Comparison of ENCODE assay signal across 28 cellular contexts in the genomic region with DNA sequence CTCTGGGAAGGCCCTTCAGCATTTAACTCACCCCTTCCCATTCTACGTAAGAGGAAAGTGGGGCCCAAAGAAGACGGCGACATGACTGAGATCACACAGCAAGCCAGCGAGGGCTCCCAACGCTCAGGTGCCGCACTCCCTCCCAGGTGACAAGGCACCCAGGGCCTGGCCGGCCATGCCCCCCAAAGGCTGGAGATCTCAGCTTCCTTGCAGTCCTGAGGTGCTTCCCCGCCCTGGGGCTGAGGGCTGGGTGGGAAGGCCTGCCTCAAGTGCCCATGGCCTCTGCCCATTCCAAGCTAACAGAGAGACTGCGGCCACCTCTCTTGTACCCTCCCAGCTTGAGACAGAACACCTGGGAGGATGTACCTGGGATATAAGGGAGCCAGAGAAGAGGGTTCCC. TPM values are rescaled to one million over a fixed set of nuclear protein-coding genes. Genes with fewer than 3 reads are reported as not detected.
"Had no signal": no experiment of that assay in that cellular context is flagged by ENCODE, and none has a peak within 500 bp of the region (broad histone marks: within the 10 kb centered on the region; RNA-seq: fewer than 3 reads in every experiment).

No MANE protein-coding gene starts in this region.

- H3K9ac ChIP-seq: neural progenitor cell had no signal

- H3K27ac Mint-ChIP-seq: activated naive CD8-positive, alpha-beta T cell; natural killer cell had no signal

- H3K4me3 ChIP-seq: body of pancreas, dorsolateral prefrontal cortex, heart left ventricle, lower lobe of right lung, neural progenitor cell, spleen, testis, transverse colon, uterus had no signal

- H3K27me3 ChIP-seq: testis had no signal

- H2AFZ ChIP-seq: neural progenitor cell had no signal

- DNase-seq: activated CD4-positive, alpha-beta T cell treated with anti-CD3 and anti-CD28 coated beads for 1 hour; activated effector memory CD4-positive, alpha-beta T cell treated with Interleukin-2 at 50 U/mL for 16 hours; activated naive CD4-positive, alpha-beta T cell treated with Interleukin-2 at 50 U/mL for 16 hours; anterior cingulate cortex; body of pancreas; dorsolateral prefrontal cortex; effector memory CD4-positive, alpha-beta T cell; erythroblast; foreskin fibroblast; heart left ventricle; lower lobe of right lung; mesenchymal stem cell; natural killer cell; right cardiac atrium; spleen; stimulated activated CD4-positive, alpha-beta T cell treated with anti-CD3 and anti-CD28 coated beads, Interleukin-2, amount 100 ng/mL, for 48 hours; stimulated activated naive CD4-positive, alpha-beta T cell treated with Interleukin-2 at 50 U/mL for 16 hours; T-helper 17 cell; T1000; testis; transverse colon; uterus had no signal

- H3K9me3 ChIP-seq: body of pancreas, heart left ventricle, lower lobe of right lung, spleen, testis, transverse colon, uterus had no signal

- H3K27ac ChIP-seq: body of pancreas, dorsolateral prefrontal cortex, heart left ventricle, lower lobe of right lung, neural progenitor cell, spleen, testis, uterus had no signal

- H3K9me3 Mint-ChIP-seq: natural killer cell, neural progenitor cell had no signal

- H3K4me3 Mint-ChIP-seq: activated naive CD8-positive, alpha-beta T cell; natural killer cell; neural progenitor cell; T-helper 17 cell had no signal

- H3K4me2 ChIP-seq: neural progenitor cell had no signal

- H3K4me1 ChIP-seq: testis had no signal

- H3K36me3 Mint-ChIP-seq: activated naive CD8-positive, alpha-beta T cell; natural killer cell; neural progenitor cell had no signal

- H3K27me3 Mint-ChIP-seq: activated naive CD8-positive, alpha-beta T cell had no signal

- ATAC-seq: body of pancreas, heart left ventricle, left lobe of liver, natural killer cell, T-helper 17 cell had no signal

- H3K36me3 ChIP-seq: heart left ventricle, lower lobe of right lung, neural progenitor cell, spleen, transverse colon, uterus had no signal

RNA-seq across cellular contexts. Expression of gene CRYBG2, which starts 1.0 kb away (rescaled TPM):
- total RNA-seq: omental fat pad, right cardiac atrium had no signal
- polyA plus RNA-seq: heart left ventricle, right cardiac atrium had no signal

RNA-seq across cellular contexts. Expression of gene ZNF683, which starts 17.6 kb away (rescaled TPM):
- total RNA-seq: body of pancreas, kidney epithelial cell, left lobe of liver, omental fat pad, T-helper 17 cell, transverse colon, uterus had no signal
- polyA plus RNA-seq: right cardiac atrium had no signal

RNA-seq across cellular contexts. Expression of gene CD52, which starts 37.2 kb away (rescaled TPM):
- total RNA-seq: body of pancreas, kidney epithelial cell had no signal

RNA-seq across cellular contexts. Expression of gene LIN28A, which starts 55.6 kb away (rescaled TPM):
- total RNA-seq: body of pancreas, dorsolateral prefrontal cortex, kidney epithelial cell, lower lobe of right lung, natural killer cell, omental fat pad, right cardiac atrium, spleen, T-helper 17 cell, transverse colon had no signal
- polyA plus RNA-seq: adipose tissue, heart left ventricle, right cardiac atrium, spleen had no signal
